ENCODE assay signal across 20 cellular contexts in the genomic region with DNA sequence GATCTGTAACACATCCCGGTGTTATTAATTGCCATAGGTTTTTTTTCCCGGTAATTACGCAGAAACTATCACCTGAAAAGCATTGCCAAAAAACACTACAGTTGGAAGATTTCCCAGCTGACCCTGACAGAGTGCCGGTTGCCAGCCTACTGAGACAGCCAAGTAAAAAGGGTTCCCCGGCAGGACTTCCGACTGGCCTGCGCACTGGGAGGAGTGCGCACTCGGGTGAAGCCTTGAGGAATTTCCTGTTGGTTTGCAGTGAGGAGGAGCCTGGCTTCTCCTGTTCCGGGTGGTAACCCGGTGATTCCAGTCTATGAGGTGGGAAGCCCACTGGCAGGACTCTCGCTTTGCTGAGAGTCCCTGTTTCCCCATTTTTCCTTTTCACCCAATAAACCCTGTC. TPM values are rescaled to one million over a fixed set of nuclear protein-coding genes. Genes with fewer than 3 reads are reported as not detected.
DNase-seq lines count a peak whose midpoint lies in the region; ATAC-seq, FAIRE-seq and TF ChIP-seq lines count a peak whose summit lies in the region.
"Had no signal": no experiment of that assay in that cellular context is flagged by ENCODE, and none has a peak within 500 bp of the region (broad histone marks: within the 10 kb centered on the region; RNA-seq: fewer than 3 reads in every experiment).

No MANE protein-coding gene starts in this region.

- H3K4me1 Mint-ChIP-seq in neural progenitor cell, result no peaks in the 10 kb centered on the region
- no peaks in the 10 kb centered on the region for H3K4me1 Mint-ChIP-seq in effector memory CD8-positive, alpha-beta T cell (ENCODE audit: low read depth in 2 of 2)
- H3K4me1 Mint-ChIP-seq: CD4-positive, CD25-positive, alpha-beta regulatory T cell had no signal

- H3K4me3 ChIP-seq in right lobe of liver (no peak overlapping the region), HepG2 (replicated peaks in 1 of 3; ENCODE audit: insufficient read depth in 1 of 3, low read depth in 2 of 3, low read length in 3 of 3) (no peak overlapping the region), body of pancreas (no peak overlapping the region), neural progenitor cell (no peak overlapping the region)

- no peak overlapping the region for H3K9ac ChIP-seq in HepG2 (ENCODE audit: insufficient read depth, low read depth, low read length)
- no peak overlapping the region for H3K9ac ChIP-seq in neural progenitor cell

- FAIRE-seq in HepG2 (lab: Jason Lieb, UNC), result no peak
- FAIRE-seq: GM19239, H54 had no signal

- TF ChIP-seq RAD21 in HepG2 (CRISPR knock-in tag; IDR thresholded peaks at IDR 0.05), result no peak

- peaks cover 0 to 4% (median 0%) of the 10 kb centered on the region in 4 donors for H3K4me1 ChIP-seq in right lobe of liver
- H3K4me1 ChIP-seq in HepG2 (ENCODE audit: insufficient read depth, low read length), result no peaks in the 10 kb centered on the region
- peaks cover 27% of the 10 kb centered on the region for H3K4me1 ChIP-seq in body of pancreas
- H3K4me1 ChIP-seq in neural progenitor cell, result no peaks in the 10 kb centered on the region

- H3F3A ChIP-seq in neural progenitor cell (ENCODE audit: low read depth), result no peaks in the 10 kb centered on the region

- H3K27me3 Mint-ChIP-seq in neural progenitor cell (ENCODE audit: insufficient read depth, low read depth), result peaks cover 2% of the 10 kb centered on the region
- peaks cover 9 to 15% of the 10 kb centered on the region in 2 donors for H3K27me3 Mint-ChIP-seq in effector memory CD8-positive, alpha-beta T cell

- H3K4me2 ChIP-seq in HepG2 (ENCODE audit: low read depth, low read length) (no peak overlapping the region), neural progenitor cell (no peak overlapping the region)

- TF ChIP-seq EP300 in HepG2 (IDR thresholded peaks at IDR 0.05; ENCODE audit: low read depth in 2 of 2, low read length in 2 of 2), result no peak
- TF ChIP-seq EP300 in HepG2 (CRISPR knock-in tag; IDR thresholded peaks at IDR 0.05; ENCODE audit: borderline replicate concordance), result no peak

- ATAC-seq in right lobe of liver (peak; percentile 60 to 89 (median 76)), HepG2 (no peak), body of pancreas (peak; percentile 90), left colon (no peak)
- no peak for ATAC-seq in effector memory CD8-positive, alpha-beta T cell (replicated peaks)

- H3K36me3 ChIP-seq in right lobe of liver (no peaks in the 10 kb centered on the region), HepG2 (replicated peaks in 1 of 2; ENCODE audit: control insufficient read depth in 1 of 2, insufficient read depth in 2 of 2, low read length in 2 of 2) (no peaks in the 10 kb centered on the region), body of pancreas (replicated peaks in 1 of 2; ENCODE audit: insufficient read depth in 1 of 2, low read depth in 2 of 2) (no peaks in the 10 kb centered on the region), neural progenitor cell (no peaks in the 10 kb centered on the region)

- no peak for TF ChIP-seq CTCF in right lobe of liver (IDR thresholded peaks at IDR 0.05)
- no peak for TF ChIP-seq CTCF in HepG2 (CRISPR knock-in tag; IDR thresholded peaks at IDR 0.05)
- TF ChIP-seq CTCF in body of pancreas (IDR thresholded peaks at IDR 0.05), result no peak
- no peak for TF ChIP-seq CTCF in neural progenitor cell (IDR thresholded peaks at IDR 0.05)

- H3K27me3 ChIP-seq in right lobe of liver, result no peaks in the 10 kb centered on the region
- no peaks in the 10 kb centered on the region for H3K27me3 ChIP-seq in HepG2 (ENCODE audit: control insufficient read depth in 1 of 2, insufficient read depth in 2 of 2, low read length in 2 of 2)
- no peaks in the 10 kb centered on the region for H3K27me3 ChIP-seq in body of pancreas
- no peaks in the 10 kb centered on the region for H3K27me3 ChIP-seq in neural progenitor cell

- H3K79me2 ChIP-seq in HepG2 (ENCODE audit: insufficient read depth, low read length) (no peaks in the 10 kb centered on the region), neural progenitor cell (ENCODE audit: low read depth) (no peaks in the 10 kb centered on the region)

- 42% methylated on average over 4 of the region's 12 CpGs for WGBS in right lobe of liver (ENCODE audit: insufficient coverage, low coverage, low lambda C conversion rate, missing lambda C conversion rate)
- WGBS in HepG2 (ENCODE audit: low lambda C conversion rate), result 70% methylated on average over 12 of the region's 12 CpGs
- WGBS in body of pancreas, 2 donors, result 29 to 43% methylated on average over 12 of the region's 12 CpGs

- H3K9me3 ChIP-seq in right lobe of liver, result no peaks in the 10 kb centered on the region
- H3K9me3 ChIP-seq in HepG2 (ENCODE audit: low read length), result no peaks in the 10 kb centered on the region
- no peaks in the 10 kb centered on the region for H3K9me3 ChIP-seq in body of pancreas
- no peaks in the 10 kb centered on the region for H3K9me3 ChIP-seq in neural progenitor cell (ENCODE audit: low read depth)

- intact Hi-C loops in right lobe of liver (cut with DNase I), result no loop called here
- intact Hi-C loops in HepG2 (cut with micrococcal nuclease; ENCODE audit: unreplicated experiment), result loop anchor here (1.0 to 5.0 kb wide), 4 partner anchors 20 to 114 kb away; no protein-coding TSS in a partner anchor
- intact Hi-C loops in body of pancreas (cut with DNase I), result loop anchor here (10.0 kb wide), 1 partner anchor 110 kb away; no protein-coding TSS in a partner anchor
- intact Hi-C loops in left colon (cut with DNase I, micrococcal nuclease), result no loop called here

- no peak overlapping the region for H3K27ac ChIP-seq in right lobe of liver
- no peak overlapping the region for H3K27ac ChIP-seq in HepG2 (ENCODE audit: extremely low read length, insufficient read depth, low read length)
- peak overlapping the region in 3 of 4 donors; percentile 43 to 81 (median 71) for H3K27ac ChIP-seq in body of pancreas
- no peak overlapping the region for H3K27ac ChIP-seq in neural progenitor cell

- no peaks in the 10 kb centered on the region for H3K9me3 Mint-ChIP-seq in neural progenitor cell
- H3K9me3 Mint-ChIP-seq in effector memory CD8-positive, alpha-beta T cell, result no peaks in the 10 kb centered on the region
- H3K9me3 Mint-ChIP-seq: CD4-positive, CD25-positive, alpha-beta regulatory T cell; HFFc6 had no signal

- no peaks in the 10 kb centered on the region for H4K20me1 ChIP-seq in HepG2 (ENCODE audit: insufficient read depth, low read length)
- no peaks in the 10 kb centered on the region for H4K20me1 ChIP-seq in neural progenitor cell (ENCODE audit: low read depth)

- DNase-seq in right lobe of liver (peak in 2 of 3 donors; percentile 40 to 62), HepG2 (ENCODE audit: low spot score) (no peak), body of pancreas (peak; percentile 71 to 85 (median 82)), neural progenitor cell (ENCODE audit: low spot score) (no peak), mesenteric fat pad (ENCODE audit: low spot score) (no peak), left colon (no peak)
- DNase-seq in effector memory CD8-positive, alpha-beta T cell, result no peak
- DNase-seq: AML-193; CD4-positive, CD25-positive, alpha-beta regulatory T cell; HFFc6; Karpas-422; MM.1S; NCI-H1092 treated with DMSO at 0.1 percent for 48 hours; NCI-H1694 treated with DMSO at 0.1 percent for 48 hours; NCI-H446 treated with DMSO at 0.1 percent for 48 hours; NCI-H748 treated with DMSO at 0.1 percent for 48 hours; PC-3 had no signal

- POLR2A ChIA-PET in HepG2 (lab: Yijun Ruan, JAX), result no interaction called here

- no peak overlapping the region for H3K4me3 Mint-ChIP-seq in neural progenitor cell
- H3K4me3 Mint-ChIP-seq in effector memory CD8-positive, alpha-beta T cell, result no peak overlapping the region
- H3K4me3 Mint-ChIP-seq: CD4-positive, CD25-positive, alpha-beta regulatory T cell; HFFc6 had no signal

- TF ChIP-seq POLR2A in right lobe of liver (IDR thresholded peaks at IDR 0.05), result no peak
- TF ChIP-seq POLR2A in HepG2 (IDR thresholded peaks at IDR 0.05; ENCODE audit: insufficient read depth in 1 of 2, low read depth in 2 of 2, low read length in 2 of 2), result no peak
- peak in 2 of 3 donors; percentile 39 to 41 for TF ChIP-seq POLR2A in body of pancreas (IDR thresholded peaks at IDR 0.05)

- no peaks in the 10 kb centered on the region for H3K36me3 Mint-ChIP-seq in neural progenitor cell
- H3K36me3 Mint-ChIP-seq in effector memory CD8-positive, alpha-beta T cell (ENCODE audit: insufficient read depth), result no peaks in the 10 kb centered on the region
- H3K36me3 Mint-ChIP-seq: CD4-positive, CD25-positive, alpha-beta regulatory T cell had no signal

- CTCF ChIA-PET in HepG2 (lab: Yijun Ruan, JAX; ENCODE audit: low intra/inter-chr PET ratio, low total read pairs), result interaction anchor here (0.8 to 4.2 kb wide), 3 partner anchors 20 to 114 kb away, joined by 3 to 27 read pairs (median 8); no protein-coding TSS in a partner anchor

- in situ Hi-C loops in HepG2 (cut with HindIII; ENCODE audit: extremely low pct_ligation_motif_present, low pct_unique_long_range_greater_than_20kb), result no loop called here

- H2AFZ ChIP-seq in HepG2 (ENCODE audit: low read length), result no peak overlapping the region
- peak overlapping the region; percentile 43 for H2AFZ ChIP-seq in neural progenitor cell (replicated peaks)

- H3K27ac Mint-ChIP-seq in neural progenitor cell, result no peak overlapping the region
- no peak overlapping the region for H3K27ac Mint-ChIP-seq in effector memory CD8-positive, alpha-beta T cell
- H3K27ac Mint-ChIP-seq: CD4-positive, CD25-positive, alpha-beta regulatory T cell; HFFc6 had no signal

- no TSS peak for BruUV-seq in HepG2 (replicated peaks; lab: Mats Ljungman, UMichigan)

RNA-seq across cellular contexts. Expression of gene CNTF, which starts 52.1 kb away (rescaled TPM):
- total RNA-seq in right lobe of liver (under 1 TPM; 0.37 to 0.87 (median 0.72) TPM), HepG2 (2016; rRNA removed; fragmentation: Illumina TruSeq; extraction: Trizol) (1.5 and 2.3 TPM in 2 replicates), body of pancreas (1 to 10 TPM in 1 of 2 donors, under 1 TPM in 1; 0.66 to 1.3 TPM), neural progenitor cell (ENCODE audit: low replicate concordance) (1.6 and 4.2 TPM in 2 replicates), mesenteric fat pad (2.2 TPM), left colon (1 to 10 TPM; 1.7 to 2.6 TPM)
- not detected in 2 replicates for total RNA-seq in HepG2 (2016; cell fraction: cytosol; rRNA removed; fragmentation: Illumina TruSeq; extraction: Trizol; ENCODE audit: low read depth)
- 1.2 and 3.0 TPM in 2 replicates for total RNA-seq in HepG2 (2016; cell fraction: insoluble cytoplasmic fraction; rRNA removed; fragmentation: Illumina TruSeq; extraction: Trizol)
- 0.59 and 0.71 TPM in 2 replicates for total RNA-seq in HepG2 (2016; cell fraction: membrane; rRNA removed; fragmentation: Illumina TruSeq; extraction: Trizol)
- total RNA-seq in HepG2 (2016; cell fraction: nucleus; rRNA removed; fragmentation: Illumina TruSeq; extraction: Trizol), result 9.6 and 10.8 TPM in 2 replicates
- polyA plus RNA-seq in HepG2 (2011; rRNA removed), result 0.47 and 0.51 TPM in 2 replicates
- 0.07 and 0.14 TPM in 2 replicates for polyA plus RNA-seq in HepG2 (2011; cell fraction: cytosol; rRNA removed)
- 2.1 and 2.4 TPM in 2 replicates for polyA plus RNA-seq in HepG2 (2011; cell fraction: nucleus; rRNA removed)
- 0.43 and 0.69 TPM in 2 replicates for polyA plus RNA-seq in HepG2 (2012)
- polyA plus RNA-seq in HepG2 (2016; cell fraction: cytosol; fragmentation: Illumina TruSeq; extraction: Trizol; ENCODE audit: low read depth), result 0.10 and 0.24 TPM in 2 replicates
- polyA plus RNA-seq in HepG2 (2016; cell fraction: insoluble cytoplasmic fraction; fragmentation: Illumina TruSeq; extraction: Trizol; ENCODE audit: low read depth), result 0.83 and 1.1 TPM in 2 replicates
- polyA plus RNA-seq in HepG2 (2016; cell fraction: membrane; fragmentation: Illumina TruSeq; extraction: Trizol; ENCODE audit: low read depth), result 0.34 and 0.45 TPM in 2 replicates
- 4.5 and 5.7 TPM in 2 replicates for polyA plus RNA-seq in HepG2 (2016; cell fraction: nucleus; fragmentation: Illumina TruSeq; extraction: Trizol; ENCODE audit: insufficient read depth, low read depth)
- 3.9 and 7.2 TPM in 2 replicates for polyA minus RNA-seq in HepG2 (2011; rRNA and poly(A)+ RNA removed; ENCODE audit: low replicate concordance)
- polyA minus RNA-seq in HepG2 (2011; cell fraction: cytosol; rRNA and poly(A)+ RNA removed), result not detected in 2 replicates
- polyA minus RNA-seq in HepG2 (2011; cell fraction: nucleus; rRNA and poly(A)+ RNA removed), result 26.9 and 30.3 TPM in 2 replicates
- polyA plus RNA-seq: CD4-positive, CD25-positive, alpha-beta regulatory T cell had no signal

RNA-seq across cellular contexts. Expression of gene GLYAT, which starts 57.1 kb away (rescaled TPM):
- total RNA-seq in right lobe of liver (100 to 1,000 TPM in 3 of 6 experiments, 10 to 100 TPM in 3; 62.2 to 399 (median 159) TPM), HepG2 (2016; rRNA removed; fragmentation: Illumina TruSeq; extraction: Trizol) (not detected in 2 replicates), body of pancreas (under 1 TPM in 1 of 2 donors, not detected in 1; 0.99 TPM), neural progenitor cell (ENCODE audit: low replicate concordance) (not detected in 2 replicates), mesenteric fat pad (6.4 TPM), left colon (under 1 TPM in 1 of 2 donors, not detected in 1; 0.14 TPM)
- total RNA-seq in HepG2 (2016; cell fraction: cytosol; rRNA removed; fragmentation: Illumina TruSeq; extraction: Trizol; ENCODE audit: low read depth), result not detected in 2 replicates
- total RNA-seq in HepG2 (2016; cell fraction: insoluble cytoplasmic fraction; rRNA removed; fragmentation: Illumina TruSeq; extraction: Trizol), result not detected in 2 replicates
- not detected in 2 replicates for total RNA-seq in HepG2 (2016; cell fraction: membrane; rRNA removed; fragmentation: Illumina TruSeq; extraction: Trizol)
- total RNA-seq in HepG2 (2016; cell fraction: nucleus; rRNA removed; fragmentation: Illumina TruSeq; extraction: Trizol), result not detected in 2 replicates
- not detected in 2 replicates for polyA plus RNA-seq in HepG2 (2011; rRNA removed)
- not detected in 2 replicates for polyA plus RNA-seq in HepG2 (2011; cell fraction: cytosol; rRNA removed)
- polyA plus RNA-seq in HepG2 (2011; cell fraction: nucleus; rRNA removed), result not detected in 2 replicates
- polyA plus RNA-seq in HepG2 (2012), result not detected in 2 replicates
- not detected in 2 replicates for polyA plus RNA-seq in HepG2 (2016; cell fraction: cytosol; fragmentation: Illumina TruSeq; extraction: Trizol; ENCODE audit: low read depth)
- polyA plus RNA-seq in HepG2 (2016; cell fraction: insoluble cytoplasmic fraction; fragmentation: Illumina TruSeq; extraction: Trizol; ENCODE audit: low read depth), result not detected in 2 replicates
- not detected in 2 replicates for polyA plus RNA-seq in HepG2 (2016; cell fraction: membrane; fragmentation: Illumina TruSeq; extraction: Trizol; ENCODE audit: low read depth)
- not detected in 2 replicates for polyA plus RNA-seq in HepG2 (2016; cell fraction: nucleus; fragmentation: Illumina TruSeq; extraction: Trizol; ENCODE audit: insufficient read depth, low read depth)
- polyA minus RNA-seq in HepG2 (2011; rRNA and poly(A)+ RNA removed; ENCODE audit: low replicate concordance), result not detected in 2 replicates
- not detected in 2 replicates for polyA minus RNA-seq in HepG2 (2011; cell fraction: cytosol; rRNA and poly(A)+ RNA removed)
- not detected in 2 replicates for polyA minus RNA-seq in HepG2 (2011; cell fraction: nucleus; rRNA and poly(A)+ RNA removed)
- total RNA-seq: CD4-positive, CD25-positive, alpha-beta regulatory T cell; HFFc6; PC-3; SK-MEL-5 had no signal
- polyA plus RNA-seq: CD4-positive, CD25-positive, alpha-beta regulatory T cell had no signal

Comparison
In these comparisons a context has a peak if more than half of its experiments do, and no peak if none do; other contexts are left out.
1. ATAC-seq: peak in right lobe of liver (4 of 4) and body of pancreas (single experiment); none in HepG2 (single experiment), effector memory CD8-positive, alpha-beta T cell (single experiment) and left colon (single experiment).
2. DNase-seq: peak in right lobe of liver (2 of 3) and body of pancreas (4 of 4); none in HepG2 (single experiment), neural progenitor cell (single experiment), mesenteric fat pad (single experiment), effector memory CD8-positive, alpha-beta T cell (0 of 3) and left colon (0 of 2).
3. intact Hi-C loops: an anchor here in HepG2 (1.0 to 5.0 kb wide) and body of pancreas (10.0 kb wide); none called in right lobe of liver and left colon.
4. H3K27ac ChIP-seq: peak in body of pancreas (3 of 4); none in right lobe of liver (0 of 3), HepG2 (single experiment) and neural progenitor cell (single experiment).
5. POLR2A ChIP-seq: peak in body of pancreas (2 of 3); none in right lobe of liver (single experiment) and HepG2 (0 of 2).